Comparison of ENCODE assay signal across 16 cellular contexts in genomic region chr19:46608581-46609345, GRCh38. TPM values are rescaled to one million over a fixed set of nuclear protein-coding genes. Genes with fewer than 3 reads are reported as not detected.
DNase-seq lines count a peak whose midpoint lies in the region; ATAC-seq, FAIRE-seq and TF ChIP-seq lines count a peak whose summit lies in the region.
"Had no signal": no experiment of that assay in that cellular context is flagged by ENCODE, and none has a peak within 500 bp of the region (broad histone marks: within the 10 kb centered on the region; RNA-seq: fewer than 3 reads in every experiment).

No MANE protein-coding gene starts in this region.

- peaks cover 19% of the 10 kb centered on the region for H3K36me3 Mint-ChIP-seq in natural killer cell treated with Interleukin-12 subunit alpha and Interleukin-12 subunit beta and Interleukin-15 and Interleukin-18, amount 100 ng/mL, for 72 hours
- H3K36me3 Mint-ChIP-seq in natural killer cell = peaks cover 22% of the 10 kb centered on the region
- peaks cover 28% of the 10 kb centered on the region for H3K36me3 Mint-ChIP-seq in endothelial cell (ENCODE audit: low read depth, unreplicated experiment)
- H3K36me3 Mint-ChIP-seq in Caco-2 (ENCODE audit: insufficient read depth, unreplicated experiment) = peaks cover 56% of the 10 kb centered on the region

- BruUV-seq in Caco-2 (replicated peaks; lab: Mats Ljungman, UMichigan) = no TSS peak

- DNase-seq in natural killer cell treated with Interleukin-12 subunit alpha and Interleukin-12 subunit beta and Interleukin-15 and Interleukin-18, amount 100 ng/mL, for 72 hours (ENCODE audit: low spot score) = peak; percentile 38
- no peak for DNase-seq in natural killer cell
- DNase-seq in endothelial cell (ENCODE audit: low spot score) = no peak
- DNase-seq in urothelium cell line (ENCODE audit: low spot score) = no peak
- DNase-seq in Caco-2 = no peak
- DNase-seq in erythroblast (lab: John Stamatoyannopoulos, UW) = no peak
- DNase-seq: activated CD4-positive, alpha-beta T cell treated with anti-CD3 and anti-CD28 coated beads for 48 hours; anterior cingulate cortex; NCI-H2171; stimulated activated CD4-positive, alpha-beta T cell treated with anti-CD3 and anti-CD28 coated beads, Interleukin-1b, Interleukin-23, amount 100 ng/mL, for 48 hours; SW 1271 had no signal

- H3K27me3 ChIP-seq in Caco-2 (replicated peaks; ENCODE audit: control insufficient read depth, insufficient read depth, low read length) = no peaks in the 10 kb centered on the region
- H3K27me3 ChIP-seq: pancreas had no signal

- H3K36me3 ChIP-seq in Caco-2 (ENCODE audit: control insufficient read depth, insufficient read depth, low read length) = peaks cover 14% of the 10 kb centered on the region

- CTCF ChIA-PET in Caco-2 (lab: Charles Lee) = no interaction called here

- H3K4me3 Mint-ChIP-seq in natural killer cell treated with Interleukin-12 subunit alpha and Interleukin-12 subunit beta and Interleukin-15 and Interleukin-18, amount 100 ng/mL, for 72 hours = no peak overlapping the region
- no peak overlapping the region for H3K4me3 Mint-ChIP-seq in natural killer cell
- peak overlapping the region; percentile 84 for H3K4me3 Mint-ChIP-seq in endothelial cell (ENCODE audit: unreplicated experiment)
- H3K4me3 Mint-ChIP-seq in Caco-2 (ENCODE audit: unreplicated experiment) = no peak overlapping the region
- H3K4me3 Mint-ChIP-seq: B cell; stimulated activated memory B cell treated with anti-CD40 and anti-IgM and Interleukin-4, amounts not matched to agents 10 μg/mL and 1 μg/mL and 100 μg/mL, for 72 hours had no signal

- no peak for TF ChIP-seq POLR2A in erythroblast (IDR thresholded peaks at IDR 0.05; ENCODE audit: low read length)

- H3K4me1 ChIP-seq in Caco-2 = peaks cover 6% of the 10 kb centered on the region

- no peak overlapping the region for H3K27ac Mint-ChIP-seq in natural killer cell treated with Interleukin-12 subunit alpha and Interleukin-12 subunit beta and Interleukin-15 and Interleukin-18, amount 100 ng/mL, for 72 hours
- H3K27ac Mint-ChIP-seq in natural killer cell = no peak overlapping the region
- H3K27ac Mint-ChIP-seq in endothelial cell (ENCODE audit: unreplicated experiment) = peak overlapping the region; percentile 52
- no peak overlapping the region for H3K27ac Mint-ChIP-seq in Caco-2 (ENCODE audit: unreplicated experiment)
- H3K27ac Mint-ChIP-seq: B cell; stimulated activated memory B cell treated with anti-CD40 and anti-IgM and Interleukin-4, amounts not matched to agents 10 μg/mL and 1 μg/mL and 100 μg/mL, for 72 hours had no signal

- H3K4me1 Mint-ChIP-seq in natural killer cell treated with Interleukin-12 subunit alpha and Interleukin-12 subunit beta and Interleukin-15 and Interleukin-18, amount 100 ng/mL, for 72 hours (ENCODE audit: low read depth in 2 of 2) = peaks cover 31 to 34% of the 10 kb centered on the region in 2 donors
- H3K4me1 Mint-ChIP-seq in natural killer cell = peaks cover 27 to 30% of the 10 kb centered on the region in 2 donors
- H3K4me1 Mint-ChIP-seq in endothelial cell (ENCODE audit: unreplicated experiment) = peaks cover 3% of the 10 kb centered on the region
- H3K4me1 Mint-ChIP-seq in Caco-2 (ENCODE audit: low read depth, unreplicated experiment) = no peaks in the 10 kb centered on the region

- no peak for TF ChIP-seq CTCF in natural killer cell (IDR thresholded peaks at IDR 0.05)
- TF ChIP-seq CTCF in endothelial cell (IDR thresholded peaks at IDR 0.05; ENCODE audit: unreplicated experiment) = no peak
- no peak for TF ChIP-seq CTCF in Caco-2 (IDR thresholded peaks at IDR 0.05; ENCODE audit: insufficient read depth in 1 of 2, low read depth in 1 of 2, low read length in 1 of 2, severe bottlenecking in 1 of 2, unreplicated experiment in 1 of 2)

- H3K27me3 Mint-ChIP-seq in natural killer cell treated with Interleukin-12 subunit alpha and Interleukin-12 subunit beta and Interleukin-15 and Interleukin-18, amount 100 ng/mL, for 72 hours = no peaks in the 10 kb centered on the region
- H3K27me3 Mint-ChIP-seq in natural killer cell (ENCODE audit: low read depth in 2 of 2) = no peaks in the 10 kb centered on the region
- peaks cover 21% of the 10 kb centered on the region for H3K27me3 Mint-ChIP-seq in endothelial cell (ENCODE audit: unreplicated experiment)
- H3K27me3 Mint-ChIP-seq in Caco-2 (ENCODE audit: insufficient read depth, unreplicated experiment) = no peaks in the 10 kb centered on the region
- H3K27me3 Mint-ChIP-seq: B cell; stimulated activated memory B cell treated with anti-CD40 and anti-IgM and Interleukin-4, amounts not matched to agents 10 μg/mL and 1 μg/mL and 100 μg/mL, for 72 hours had no signal

- intact Hi-C loops in natural killer cell (cut with micrococcal nuclease) = no loop called here
- intact Hi-C loops in Caco-2 (cut with micrococcal nuclease; ENCODE audit: unreplicated experiment) = no loop called here

- no peak overlapping the region for H3K4me3 ChIP-seq in Caco-2 (ENCODE audit: low read depth, low read length)
- H3K4me3 ChIP-seq: pancreas had no signal

- no peak for ATAC-seq in natural killer cell treated with Interleukin-12 subunit alpha and Interleukin-12 subunit beta and Interleukin-15 and Interleukin-18, amount 100 ng/mL, for 72 hours
- ATAC-seq in natural killer cell = no peak
- ATAC-seq: pancreas; stimulated activated memory B cell treated with anti-CD40 and anti-IgM and Interleukin-4, amounts not matched to agents 10 μg/mL and 1 μg/mL and 100 μg/mL, for 72 hours had no signal

- peak; percentile 68 for FAIRE-seq in urothelium cell line (lab: Jason Lieb, UNC)
- FAIRE-seq: G401.6, pancreas had no signal

- POLR2A ChIA-PET in Caco-2 (lab: Charles Lee) = no interaction called here

- no peaks in the 10 kb centered on the region for H3K9me3 ChIP-seq in Caco-2
- H3K9me3 ChIP-seq: pancreas had no signal

- no peaks in the 10 kb centered on the region for H3K9me3 Mint-ChIP-seq in natural killer cell treated with Interleukin-12 subunit alpha and Interleukin-12 subunit beta and Interleukin-15 and Interleukin-18, amount 100 ng/mL, for 72 hours
- H3K9me3 Mint-ChIP-seq in natural killer cell (no peaks in the 10 kb centered on the region), endothelial cell (ENCODE audit: unreplicated experiment) (no peaks in the 10 kb centered on the region), Caco-2 (ENCODE audit: unreplicated experiment) (no peaks in the 10 kb centered on the region)
- H3K9me3 Mint-ChIP-seq: stimulated activated memory B cell treated with anti-CD40 and anti-IgM and Interleukin-4, amounts not matched to agents 10 μg/mL and 1 μg/mL and 100 μg/mL, for 72 hours had no signal

RNA-seq across cellular contexts. Expression of gene CALM3, which starts 7.6 kb away (rescaled TPM):
- total RNA-seq in natural killer cell treated with Interleukin-12 subunit alpha and Interleukin-12 subunit beta and Interleukin-15 and Interleukin-18, amount 100 ng/mL, for 72 hours = 100 to 1,000 TPM; 305 to 309 TPM
- total RNA-seq in natural killer cell = 100 to 1,000 TPM; 218 to 272 (median 235) TPM
- 564 TPM for total RNA-seq in endothelial cell (ENCODE audit: unreplicated experiment)
- 465 and 484 TPM in 2 replicates for total RNA-seq in Caco-2 (2022)

RNA-seq across cellular contexts. Expression of gene PTGIR, which starts 16.1 kb away (rescaled TPM):
- total RNA-seq in natural killer cell treated with Interleukin-12 subunit alpha and Interleukin-12 subunit beta and Interleukin-15 and Interleukin-18, amount 100 ng/mL, for 72 hours = 1 to 10 TPM in 1 of 2 donors, under 1 TPM in 1; 0.31 to 1.7 TPM
- total RNA-seq in natural killer cell (1 to 10 TPM in 2 of 3 donors, under 1 TPM in 1; 0.75 to 1.4 (median 1.0) TPM), endothelial cell (ENCODE audit: unreplicated experiment) (not detected), Caco-2 (2022) (not detected in 2 replicates)

RNA-seq across cellular contexts. Expression of gene GNG8, which starts 27.2 kb away (rescaled TPM):
- 1 to 10 TPM in 1 of 2 donors, not detected in 1; 3.0 TPM for total RNA-seq in natural killer cell treated with Interleukin-12 subunit alpha and Interleukin-12 subunit beta and Interleukin-15 and Interleukin-18, amount 100 ng/mL, for 72 hours
- total RNA-seq in natural killer cell (not detected), endothelial cell (ENCODE audit: unreplicated experiment) (not detected), Caco-2 (2022) (not detected in 2 replicates)
- total RNA-seq: lung microvascular endothelial cell, pancreas had no signal

RNA-seq across cellular contexts. Expression of gene DACT3, which starts 52.2 kb away (rescaled TPM):
- under 1 TPM in 1 of 2 donors, not detected in 1; 0.36 TPM for total RNA-seq in natural killer cell treated with Interleukin-12 subunit alpha and Interleukin-12 subunit beta and Interleukin-15 and Interleukin-18, amount 100 ng/mL, for 72 hours
- total RNA-seq in natural killer cell (under 1 TPM in 2 of 3 donors, not detected in 1; 0.14 to 0.20 TPM), endothelial cell (ENCODE audit: unreplicated experiment) (1.1 TPM), Caco-2 (2022) (0.39 and 0.75 TPM in 2 replicates)
